7 cellular contexts compared by ENCODE assay signal in the genomic region with DNA sequence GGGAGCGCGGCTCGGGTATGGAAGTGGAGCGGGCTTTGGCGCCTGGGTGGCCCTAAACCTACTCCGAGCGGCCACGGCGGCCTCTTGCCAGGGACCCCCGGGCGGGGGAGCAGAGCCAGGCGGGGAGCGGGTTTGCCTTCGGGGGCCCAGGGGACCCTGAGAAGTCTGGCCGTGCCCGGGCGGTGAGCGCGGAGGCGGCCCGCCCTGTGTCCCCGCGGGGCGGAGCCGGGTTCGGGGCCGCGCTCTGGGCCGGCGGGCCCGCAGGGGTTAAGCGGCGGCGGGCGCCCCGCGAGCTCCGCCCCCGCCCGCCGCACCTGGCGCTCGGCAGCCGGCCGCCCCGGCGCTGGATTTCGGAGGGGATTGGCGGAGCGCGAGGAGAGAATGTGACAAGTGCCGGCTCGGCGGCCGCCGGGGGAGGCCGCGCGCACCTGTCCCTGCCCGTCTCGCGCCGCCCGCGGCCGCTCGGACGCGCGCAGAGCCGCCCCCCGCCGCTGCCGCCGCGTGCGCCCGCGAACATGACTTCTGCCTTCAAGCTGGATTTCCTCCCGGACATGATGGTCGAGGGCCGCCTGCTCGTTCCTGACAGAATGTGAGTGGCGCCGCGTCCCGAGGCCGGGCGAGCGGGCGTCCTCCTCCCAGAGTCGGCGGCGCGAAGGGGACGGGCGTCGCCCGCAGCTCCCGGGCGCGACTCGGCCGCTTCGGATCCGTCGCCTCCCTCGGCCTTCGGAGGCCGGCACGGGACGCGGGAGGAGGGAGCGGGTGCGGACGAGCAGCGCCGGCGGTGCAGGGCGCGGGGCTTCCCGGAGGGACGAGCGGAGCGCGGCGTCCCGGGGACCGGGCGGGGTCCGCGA. TPM values are rescaled to one million over a fixed set of nuclear protein-coding genes. Genes with fewer than 3 reads are reported as not detected.
DNase-seq lines count a peak whose midpoint lies in the region; ATAC-seq and TF ChIP-seq lines count a peak whose summit lies in the region.

A gene (plus strand): TSS at position 298 of the 851 bp plus-strand sequence. CDS start 218 bp downstream, at position 516.

- peak within 1 kb of the TSS; percentile 60 for H3K4me3 ChIP-seq in parathyroid adenoma (ENCODE audit: low read depth, low read length)
- peak within 1 kb of the TSS; percentile 66 to 85 for H3K4me3 ChIP-seq in vagina

- TF ChIP-seq CTCF in parathyroid adenoma (IDR thresholded peaks at IDR 0.05) (no peak), vagina (IDR thresholded peaks at IDR 0.05) (no peak)

- peaks cover 65% of the 10 kb centered on the region for H3K27me3 Mint-ChIP-seq in activated naive CD4-positive, alpha-beta T cell treated with anti-CD3 and anti-CD28 coated beads, Interleukin-2, amount 50 U/mL, for 24 hours

- H3K9me3 Mint-ChIP-seq in activated naive CD4-positive, alpha-beta T cell treated with anti-CD3 and anti-CD28 coated beads, Interleukin-2, amount 50 U/mL, for 24 hours = no peaks in the 10 kb centered on the region

- H3K27ac Mint-ChIP-seq in activated naive CD4-positive, alpha-beta T cell treated with anti-CD3 and anti-CD28 coated beads, Interleukin-2, amount 50 U/mL, for 24 hours = peak within 1 kb of the TSS; percentile 35

- H3K4me1 ChIP-seq in parathyroid adenoma (peaks cover 3% of the 10 kb centered on the region), vagina (peaks cover 17% of the 10 kb centered on the region)

- H3K4me3 Mint-ChIP-seq in activated naive CD4-positive, alpha-beta T cell treated with anti-CD3 and anti-CD28 coated beads, Interleukin-2, amount 50 U/mL, for 24 hours = peak within 1 kb of the TSS; percentile 85

- no peak for TF ChIP-seq POLR2A in vagina (IDR thresholded peaks at IDR 0.05)

- H3K9me3 ChIP-seq in parathyroid adenoma (ENCODE audit: control insufficient read depth, low read length) (no peaks in the 10 kb centered on the region), vagina (no peaks in the 10 kb centered on the region)

- no peak within 1 kb of the TSS for H3K9ac ChIP-seq in parathyroid adenoma

- peak within 1 kb of the TSS; percentile 85 for H3K4me2 ChIP-seq in parathyroid adenoma (ENCODE audit: low read length)

- H3K27me3 ChIP-seq in parathyroid adenoma (ENCODE audit: control insufficient read depth, insufficient read depth, low read length) (no peaks in the 10 kb centered on the region), vagina (no peaks in the 10 kb centered on the region)

- no peaks in the 10 kb centered on the region for H3K36me3 Mint-ChIP-seq in activated naive CD4-positive, alpha-beta T cell treated with anti-CD3 and anti-CD28 coated beads, Interleukin-2, amount 50 U/mL, for 24 hours

- peak within 1 kb of the TSS; percentile 88 for H2AFZ ChIP-seq in parathyroid adenoma

- ATAC-seq in GM18868 (IDR thresholded peaks at IDR 0.05; ENCODE audit: unreplicated experiment) (peak; percentile 74), HG02938 (IDR thresholded peaks at IDR 0.05; ENCODE audit: unreplicated experiment) (peak; percentile 73)

- H3K36me3 ChIP-seq in parathyroid adenoma (ENCODE audit: control insufficient read depth, insufficient read depth, low read length) (no peaks in the 10 kb centered on the region), vagina (no peaks in the 10 kb centered on the region)

- H3K79me2 ChIP-seq in parathyroid adenoma = no peaks in the 10 kb centered on the region

- intact Hi-C loops in cardiac septum (cut with DNase I) = loop anchor here (5.0 to 10.0 kb wide), 2 partner anchors 105 to 223 kb away; no protein-coding TSS in a partner anchor
- intact Hi-C loops in vagina (cut with DNase I) = no loop called here

- H3K27ac ChIP-seq in parathyroid adenoma (no peak within 1 kb of the TSS), vagina (peak within 1 kb of the TSS; percentile 61)

- H3K4me1 Mint-ChIP-seq in activated naive CD4-positive, alpha-beta T cell treated with anti-CD3 and anti-CD28 coated beads, Interleukin-2, amount 50 U/mL, for 24 hours = peaks cover 11% of the 10 kb centered on the region

- no peak for DNase-seq in RPMI7951 (ENCODE audit: low read depth)
- peak; percentile 84 for DNase-seq in cardiac septum (ENCODE audit: low spot score)
- no peak for DNase-seq in vagina (ENCODE audit: extremely low spot score in 2 of 2)

RNA-seq across cellular contexts. Expression of the gene that starts here (rescaled TPM):
- total RNA-seq in RPMI7951 (2014; rRNA removed; shearing (Covaris generic)) = 15.3 and 21.3 TPM in 2 replicates
- total RNA-seq in cardiac septum (67.5 TPM), vagina (54.3 TPM)
